3 cellular contexts compared by ENCODE assay signal in genomic region chr22:39037071-39037470, GRCh38. TPM values are rescaled to one million over a fixed set of nuclear protein-coding genes. Genes with fewer than 3 reads are reported as not detected.
"Had no signal": no experiment of that assay in that cellular context is flagged by ENCODE, and none has a peak within 500 bp of the region (broad histone marks: within the 10 kb centered on the region; RNA-seq: fewer than 3 reads in every experiment).

No MANE protein-coding gene starts in this region.

RNA-seq across cellular contexts. Expression of gene APOBEC3B, which starts 54.9 kb away (rescaled TPM):
- total RNA-seq: gastroesophageal sphincter, occipital lobe, temporal lobe had no signal
